16 cellular contexts compared by ENCODE assay signal in the genomic region with DNA sequence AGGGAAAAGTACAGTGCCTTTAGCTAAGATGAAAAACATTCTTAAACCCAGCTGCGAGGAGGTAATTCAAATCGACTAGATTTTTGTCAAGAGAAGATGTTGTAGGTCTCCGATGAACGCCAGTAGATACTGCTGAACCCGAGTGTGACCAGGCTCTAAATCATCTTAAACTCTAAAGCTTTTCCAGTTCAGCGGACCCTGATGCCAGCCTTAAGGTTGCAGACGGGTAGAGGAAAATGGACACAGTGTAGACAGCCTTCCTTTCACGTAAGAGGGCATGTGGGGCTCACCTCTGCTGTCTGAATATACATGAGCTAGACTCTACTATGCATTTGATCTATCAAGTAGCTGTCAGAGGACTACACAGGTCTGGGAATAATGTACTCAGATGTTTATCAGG.
"Had no signal": no experiment of that assay in that cellular context is flagged by ENCODE, and none has a peak within 500 bp of the region (broad histone marks: within the 10 kb centered on the region; RNA-seq: fewer than 3 reads in every experiment).

No MANE protein-coding gene starts in this region.

- H3K36me3 Mint-ChIP-seq: activated naive CD8-positive, alpha-beta T cell treated with anti-CD3 and anti-CD28 coated beads, Interleukin-2, amount 10 ng/mL, durations not matched to agents 7 days and 5 days; mesothelial cell of epicardium had no signal

- DNase-seq: activated naive CD4-positive, alpha-beta T cell; activated naive CD8-positive, alpha-beta T cell treated with anti-CD3 and anti-CD28 coated beads, Interleukin-2, amount 10 ng/mL, durations not matched to agents 7 days and 5 days; brain microvascular endothelial cell; ovary; stimulated activated naive CD8-positive, alpha-beta T cell treated with anti-CD3 and anti-CD28 coated beads, Interleukin-15, Interleukin-2, amounts not matched to agents 100 U/mL and 50 U/mL, for 24 hours; trophoblast cell had no signal

- H3K9me3 ChIP-seq: ovary, suprapubic skin had no signal

- H3K36me3 ChIP-seq: brain microvascular endothelial cell, ovary, suprapubic skin had no signal

- H3K27me3 Mint-ChIP-seq: activated naive CD8-positive, alpha-beta T cell treated with anti-CD3 and anti-CD28 coated beads, Interleukin-2, amount 10 ng/mL, durations not matched to agents 7 days and 5 days; central memory CD8-positive, alpha-beta T cell had no signal

- H3K4me1 ChIP-seq: suprapubic skin had no signal

- ATAC-seq: esophagus mucosa, sciatic nerve had no signal

- H3K4me1 Mint-ChIP-seq: activated naive CD8-positive, alpha-beta T cell treated with anti-CD3 and anti-CD28 coated beads, Interleukin-2, amount 10 ng/mL, durations not matched to agents 7 days and 5 days; central memory CD8-positive, alpha-beta T cell; mesothelial cell of epicardium had no signal

- H3K27ac ChIP-seq: brain microvascular endothelial cell, coronary artery, ovary, suprapubic skin had no signal

- H3K27ac Mint-ChIP-seq: activated naive CD8-positive, alpha-beta T cell treated with anti-CD3 and anti-CD28 coated beads, Interleukin-2, amount 10 ng/mL, durations not matched to agents 7 days and 5 days; activated T-helper 1 cell treated with anti-CD3 and anti-CD28 coated beads, Interleukin-12 subunit alpha, Interleukin-12 subunit beta, Interleukin-2, Interleukin-4 antibody, amounts not matched to agents 30 ng/mL and 10 ng/mL and 1 ng/mL, durations not matched to agents 14 hours and 24 hours and 36 hours; mesothelial cell of epicardium; T-helper 2 cell treated with Interferon-gamma antibody and Interleukin-4, amounts not matched to agents 5 μg/mL and 100 μg/mL, for 36 hours had no signal

- H3K9me3 Mint-ChIP-seq: activated naive CD8-positive, alpha-beta T cell treated with anti-CD3 and anti-CD28 coated beads, Interleukin-2, amount 10 ng/mL, durations not matched to agents 7 days and 5 days; activated T-helper 1 cell treated with anti-CD3 and anti-CD28 coated beads, Interleukin-12 subunit alpha, Interleukin-12 subunit beta, Interleukin-2, Interleukin-4 antibody, amounts not matched to agents 30 ng/mL and 10 ng/mL and 1 ng/mL, durations not matched to agents 14 hours and 24 hours and 36 hours; mesothelial cell of epicardium; neural crest cell; T-helper 2 cell treated with Interferon-gamma antibody and Interleukin-4, amounts not matched to agents 5 μg/mL and 100 μg/mL, for 36 hours had no signal

- H3K27me3 ChIP-seq: brain microvascular endothelial cell, ovary, suprapubic skin had no signal

- H3K4me3 Mint-ChIP-seq: activated naive CD8-positive, alpha-beta T cell treated with anti-CD3 and anti-CD28 coated beads, Interleukin-2, amount 10 ng/mL, durations not matched to agents 7 days and 5 days; activated T-helper 1 cell treated with anti-CD3 and anti-CD28 coated beads, Interleukin-12 subunit alpha, Interleukin-12 subunit beta, Interleukin-2, Interleukin-4 antibody, amounts not matched to agents 30 ng/mL and 10 ng/mL and 1 ng/mL, durations not matched to agents 14 hours and 24 hours and 36 hours; central memory CD8-positive, alpha-beta T cell; mesothelial cell of epicardium; neural crest cell; T-helper 2 cell treated with Interferon-gamma antibody and Interleukin-4, amounts not matched to agents 5 μg/mL and 100 μg/mL, for 36 hours had no signal

- H3K4me3 ChIP-seq: coronary artery, lung, ovary, suprapubic skin had no signal
